In genomic region chr2:144517825-144518699, GRCh38 we compare ENCODE assay signal across 1 cellular context.
TF ChIP-seq lines count a peak whose summit lies in the region.

No MANE protein-coding gene starts in this region.

TF ChIP-seq in K562, 482 proteins besides CTCF, POLR2A, EP300 and RAD21 (continues in another document):
- TF ChIP-seq TSC22D4 (tag; IDR thresholded peaks at IDR 0.05) (no peak), CHD1 (IDR thresholded peaks at IDR 0.05; ENCODE audit: low read length) (peak; percentile 73), KAT2B (IDR thresholded peaks at IDR 0.05; ENCODE audit: low read depth, low read length) (no peak), POLR3A (IDR thresholded peaks at IDR 0.05; ENCODE audit: borderline replicate concordance, extremely low read depth, insufficient read depth, insufficient read length) (no peak), MTA3 (IDR thresholded peaks at IDR 0.05; ENCODE audit: borderline replicate concordance) (0 out of 2 replicates have a peak, but pooled peaks have one; percentile 21), NFRKB (IDR thresholded peaks at IDR 0.05; ENCODE audit: low read depth) (no peak; the same call in 1 of the 2 replicates), PHF20 (IDR thresholded peaks at IDR 0.05; ENCODE audit: partially characterized antibody) (no peak), TAF1 (IDR thresholded peaks at IDR 0.05; ENCODE audit: control insufficient read depth, extremely low read depth, insufficient read depth, low read length, severe bottlenecking) (peak; percentile 46), PCBP1 (IDR thresholded peaks at IDR 0.05; ENCODE audit: low read depth, low read length, poor library complexity, severe bottlenecking) (no peak), SAFB2 (IDR thresholded peaks at IDR 0.05; ENCODE audit: borderline replicate concordance, low read depth, low read length, severe bottlenecking) (no peak), TAF9B (IDR thresholded peaks at IDR 0.05; ENCODE audit: partially characterized antibody) (peak; percentile 5), CXXC5 (CRISPR knock-in tag; IDR thresholded peaks at IDR 0.05) (no peak), MAZ (CRISPR knock-in tag; conservative IDR thresholded peaks at IDR 0.05 in 1 of 2, IDR thresholded peaks at IDR 0.05 in 1 of 2) (peak; percentile 15 to 35; a peak in 1 of 4 replicates), FUS (optimal IDR thresholded peaks at IDR 0.05; ENCODE audit: low read depth, low read length) (no peak), U2AF2 (optimal IDR thresholded peaks at IDR 0.05; ENCODE audit: low read depth, low read length) (no peak), ZBTB7A (IDR thresholded peaks at IDR 0.05; ENCODE audit: borderline replicate concordance, control insufficient read depth, low read depth, low read length) (no peak), EZH2 (IDR thresholded peaks at IDR 0.05; ENCODE audit: borderline replicate concordance, low read depth, low read length) (no peak), BRF1 (IDR thresholded peaks at IDR 0.05; ENCODE audit: borderline replicate concordance, extremely low read depth, insufficient read length) (no peak), EP400 (IDR thresholded peaks at IDR 0.05) (no peak), CHD2 (IDR thresholded peaks at IDR 0.05; ENCODE audit: low read depth, low read length) (no peak), GATAD2A (IDR thresholded peaks at IDR 0.05) (0 out of 2 replicates have a peak, but pooled peaks have one; percentile 22), KDM5B (IDR thresholded peaks at IDR 0.05; ENCODE audit: insufficient replicate concordance, low read depth, low read length) (peak; percentile 0), SPI1 (IDR thresholded peaks at IDR 0.05; ENCODE audit: borderline replicate concordance, low read depth, low read length) (peak; percentile 69), SRF (CRISPR knock-in tag; IDR thresholded peaks at IDR 0.05) (no peak), ZBTB5 (IDR thresholded peaks at IDR 0.05) (no peak), ARNT (IDR thresholded peaks at IDR 0.05) (no peak), SRSF7 (optimal IDR thresholded peaks at IDR 0.05; ENCODE audit: low read depth, low read length) (no peak), ZNF830 (CRISPR knock-in tag; IDR thresholded peaks at IDR 0.05) (no peak), BRD9 (IDR thresholded peaks at IDR 0.05; ENCODE audit: low read depth, partially characterized antibody) (no peak), GATA2 (CRISPR knock-in tag; IDR thresholded peaks at IDR 0.05) (no peak), ZNF740 (CRISPR knock-in tag; IDR thresholded peaks at IDR 0.05) (no peak), ZNF740 (tag; IDR thresholded peaks at IDR 0.05) (0 out of 4 replicates have a peak, but pooled peaks of 1 of the 2 experiments have one; percentile 14), MLX (CRISPR knock-in tag; conservative IDR thresholded peaks at IDR 0.05) (no peak)
- TF ChIP-seq, protein P1, sequence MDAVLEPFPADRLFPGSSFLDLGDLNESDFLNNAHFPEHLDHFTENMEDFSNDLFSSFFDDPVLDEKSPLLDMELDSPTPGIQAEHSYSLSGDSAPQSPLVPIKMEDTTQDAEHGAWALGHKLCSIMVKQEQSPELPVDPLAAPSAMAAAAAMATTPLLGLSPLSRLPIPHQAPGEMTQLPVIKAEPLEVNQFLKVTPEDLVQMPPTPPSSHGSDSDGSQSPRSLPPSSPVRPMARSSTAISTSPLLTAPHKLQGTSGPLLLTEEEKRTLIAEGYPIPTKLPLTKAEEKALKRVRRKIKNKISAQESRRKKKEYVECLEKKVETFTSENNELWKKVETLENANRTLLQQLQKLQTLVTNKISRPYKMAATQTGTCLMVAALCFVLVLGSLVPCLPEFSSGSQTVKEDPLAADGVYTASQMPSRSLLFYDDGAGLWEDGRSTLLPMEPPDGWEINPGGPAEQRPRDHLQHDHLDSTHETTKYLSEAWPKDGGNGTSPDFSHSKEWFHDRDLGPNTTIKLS (IDR thresholded peaks at IDR 0.05; ENCODE audit: borderline replicate concordance, low read depth), result 0 out of 2 replicates have a peak, but pooled peaks have one; percentile 6
- TF ChIP-seq, protein P2, sequence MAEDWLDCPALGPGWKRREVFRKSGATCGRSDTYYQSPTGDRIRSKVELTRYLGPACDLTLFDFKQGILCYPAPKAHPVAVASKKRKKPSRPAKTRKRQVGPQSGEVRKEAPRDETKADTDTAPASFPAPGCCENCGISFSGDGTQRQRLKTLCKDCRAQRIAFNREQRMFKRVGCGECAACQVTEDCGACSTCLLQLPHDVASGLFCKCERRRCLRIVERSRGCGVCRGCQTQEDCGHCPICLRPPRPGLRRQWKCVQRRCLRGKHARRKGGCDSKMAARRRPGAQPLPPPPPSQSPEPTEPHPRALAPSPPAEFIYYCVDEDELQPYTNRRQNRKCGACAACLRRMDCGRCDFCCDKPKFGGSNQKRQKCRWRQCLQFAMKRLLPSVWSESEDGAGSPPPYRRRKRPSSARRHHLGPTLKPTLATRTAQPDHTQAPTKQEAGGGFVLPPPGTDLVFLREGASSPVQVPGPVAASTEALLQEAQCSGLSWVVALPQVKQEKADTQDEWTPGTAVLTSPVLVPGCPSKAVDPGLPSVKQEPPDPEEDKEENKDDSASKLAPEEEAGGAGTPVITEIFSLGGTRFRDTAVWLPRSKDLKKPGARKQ (CRISPR knock-in tag; IDR thresholded peaks at IDR 0.05), result no peak
- TF ChIP-seq, protein P3, sequence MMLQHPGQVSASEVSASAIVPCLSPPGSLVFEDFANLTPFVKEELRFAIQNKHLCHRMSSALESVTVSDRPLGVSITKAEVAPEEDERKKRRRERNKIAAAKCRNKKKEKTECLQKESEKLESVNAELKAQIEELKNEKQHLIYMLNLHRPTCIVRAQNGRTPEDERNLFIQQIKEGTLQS (IDR thresholded peaks at IDR 0.05), result 0 out of 2 replicates have a peak, but pooled peaks have one; percentile 1
- TF ChIP-seq, protein P3 (CRISPR knock-in tag; conservative IDR thresholded peaks at IDR 0.05), result no peak
- TF ChIP-seq, protein P4, sequence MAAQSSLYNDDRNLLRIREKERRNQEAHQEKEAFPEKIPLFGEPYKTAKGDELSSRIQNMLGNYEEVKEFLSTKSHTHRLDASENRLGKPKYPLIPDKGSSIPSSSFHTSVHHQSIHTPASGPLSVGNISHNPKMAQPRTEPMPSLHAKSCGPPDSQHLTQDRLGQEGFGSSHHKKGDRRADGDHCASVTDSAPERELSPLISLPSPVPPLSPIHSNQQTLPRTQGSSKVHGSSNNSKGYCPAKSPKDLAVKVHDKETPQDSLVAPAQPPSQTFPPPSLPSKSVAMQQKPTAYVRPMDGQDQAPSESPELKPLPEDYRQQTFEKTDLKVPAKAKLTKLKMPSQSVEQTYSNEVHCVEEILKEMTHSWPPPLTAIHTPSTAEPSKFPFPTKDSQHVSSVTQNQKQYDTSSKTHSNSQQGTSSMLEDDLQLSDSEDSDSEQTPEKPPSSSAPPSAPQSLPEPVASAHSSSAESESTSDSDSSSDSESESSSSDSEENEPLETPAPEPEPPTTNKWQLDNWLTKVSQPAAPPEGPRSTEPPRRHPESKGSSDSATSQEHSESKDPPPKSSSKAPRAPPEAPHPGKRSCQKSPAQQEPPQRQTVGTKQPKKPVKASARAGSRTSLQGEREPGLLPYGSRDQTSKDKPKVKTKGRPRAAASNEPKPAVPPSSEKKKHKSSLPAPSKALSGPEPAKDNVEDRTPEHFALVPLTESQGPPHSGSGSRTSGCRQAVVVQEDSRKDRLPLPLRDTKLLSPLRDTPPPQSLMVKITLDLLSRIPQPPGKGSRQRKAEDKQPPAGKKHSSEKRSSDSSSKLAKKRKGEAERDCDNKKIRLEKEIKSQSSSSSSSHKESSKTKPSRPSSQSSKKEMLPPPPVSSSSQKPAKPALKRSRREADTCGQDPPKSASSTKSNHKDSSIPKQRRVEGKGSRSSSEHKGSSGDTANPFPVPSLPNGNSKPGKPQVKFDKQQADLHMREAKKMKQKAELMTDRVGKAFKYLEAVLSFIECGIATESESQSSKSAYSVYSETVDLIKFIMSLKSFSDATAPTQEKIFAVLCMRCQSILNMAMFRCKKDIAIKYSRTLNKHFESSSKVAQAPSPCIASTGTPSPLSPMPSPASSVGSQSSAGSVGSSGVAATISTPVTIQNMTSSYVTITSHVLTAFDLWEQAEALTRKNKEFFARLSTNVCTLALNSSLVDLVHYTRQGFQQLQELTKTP (IDR thresholded peaks at IDR 0.05; ENCODE audit: low read depth in 1 of 2, partially characterized antibody in 2 of 2), result peak; percentile 12 to 45
- TF ChIP-seq, protein P5, sequence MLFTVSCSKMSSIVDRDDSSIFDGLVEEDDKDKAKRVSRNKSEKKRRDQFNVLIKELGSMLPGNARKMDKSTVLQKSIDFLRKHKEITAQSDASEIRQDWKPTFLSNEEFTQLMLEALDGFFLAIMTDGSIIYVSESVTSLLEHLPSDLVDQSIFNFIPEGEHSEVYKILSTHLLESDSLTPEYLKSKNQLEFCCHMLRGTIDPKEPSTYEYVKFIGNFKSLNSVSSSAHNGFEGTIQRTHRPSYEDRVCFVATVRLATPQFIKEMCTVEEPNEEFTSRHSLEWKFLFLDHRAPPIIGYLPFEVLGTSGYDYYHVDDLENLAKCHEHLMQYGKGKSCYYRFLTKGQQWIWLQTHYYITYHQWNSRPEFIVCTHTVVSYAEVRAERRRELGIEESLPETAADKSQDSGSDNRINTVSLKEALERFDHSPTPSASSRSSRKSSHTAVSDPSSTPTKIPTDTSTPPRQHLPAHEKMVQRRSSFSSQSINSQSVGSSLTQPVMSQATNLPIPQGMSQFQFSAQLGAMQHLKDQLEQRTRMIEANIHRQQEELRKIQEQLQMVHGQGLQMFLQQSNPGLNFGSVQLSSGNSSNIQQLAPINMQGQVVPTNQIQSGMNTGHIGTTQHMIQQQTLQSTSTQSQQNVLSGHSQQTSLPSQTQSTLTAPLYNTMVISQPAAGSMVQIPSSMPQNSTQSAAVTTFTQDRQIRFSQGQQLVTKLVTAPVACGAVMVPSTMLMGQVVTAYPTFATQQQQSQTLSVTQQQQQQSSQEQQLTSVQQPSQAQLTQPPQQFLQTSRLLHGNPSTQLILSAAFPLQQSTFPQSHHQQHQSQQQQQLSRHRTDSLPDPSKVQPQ (CRISPR knock-in tag; IDR thresholded peaks at IDR 0.05; ENCODE audit: borderline replicate concordance), result no peak
- TF ChIP-seq, protein P6, sequence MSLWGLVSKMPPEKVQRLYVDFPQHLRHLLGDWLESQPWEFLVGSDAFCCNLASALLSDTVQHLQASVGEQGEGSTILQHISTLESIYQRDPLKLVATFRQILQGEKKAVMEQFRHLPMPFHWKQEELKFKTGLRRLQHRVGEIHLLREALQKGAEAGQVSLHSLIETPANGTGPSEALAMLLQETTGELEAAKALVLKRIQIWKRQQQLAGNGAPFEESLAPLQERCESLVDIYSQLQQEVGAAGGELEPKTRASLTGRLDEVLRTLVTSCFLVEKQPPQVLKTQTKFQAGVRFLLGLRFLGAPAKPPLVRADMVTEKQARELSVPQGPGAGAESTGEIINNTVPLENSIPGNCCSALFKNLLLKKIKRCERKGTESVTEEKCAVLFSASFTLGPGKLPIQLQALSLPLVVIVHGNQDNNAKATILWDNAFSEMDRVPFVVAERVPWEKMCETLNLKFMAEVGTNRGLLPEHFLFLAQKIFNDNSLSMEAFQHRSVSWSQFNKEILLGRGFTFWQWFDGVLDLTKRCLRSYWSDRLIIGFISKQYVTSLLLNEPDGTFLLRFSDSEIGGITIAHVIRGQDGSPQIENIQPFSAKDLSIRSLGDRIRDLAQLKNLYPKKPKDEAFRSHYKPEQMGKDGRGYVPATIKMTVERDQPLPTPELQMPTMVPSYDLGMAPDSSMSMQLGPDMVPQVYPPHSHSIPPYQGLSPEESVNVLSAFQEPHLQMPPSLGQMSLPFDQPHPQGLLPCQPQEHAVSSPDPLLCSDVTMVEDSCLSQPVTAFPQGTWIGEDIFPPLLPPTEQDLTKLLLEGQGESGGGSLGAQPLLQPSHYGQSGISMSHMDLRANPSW (CRISPR knock-in tag; IDR thresholded peaks at IDR 0.05), result no peak
- TF ChIP-seq, protein P7, sequence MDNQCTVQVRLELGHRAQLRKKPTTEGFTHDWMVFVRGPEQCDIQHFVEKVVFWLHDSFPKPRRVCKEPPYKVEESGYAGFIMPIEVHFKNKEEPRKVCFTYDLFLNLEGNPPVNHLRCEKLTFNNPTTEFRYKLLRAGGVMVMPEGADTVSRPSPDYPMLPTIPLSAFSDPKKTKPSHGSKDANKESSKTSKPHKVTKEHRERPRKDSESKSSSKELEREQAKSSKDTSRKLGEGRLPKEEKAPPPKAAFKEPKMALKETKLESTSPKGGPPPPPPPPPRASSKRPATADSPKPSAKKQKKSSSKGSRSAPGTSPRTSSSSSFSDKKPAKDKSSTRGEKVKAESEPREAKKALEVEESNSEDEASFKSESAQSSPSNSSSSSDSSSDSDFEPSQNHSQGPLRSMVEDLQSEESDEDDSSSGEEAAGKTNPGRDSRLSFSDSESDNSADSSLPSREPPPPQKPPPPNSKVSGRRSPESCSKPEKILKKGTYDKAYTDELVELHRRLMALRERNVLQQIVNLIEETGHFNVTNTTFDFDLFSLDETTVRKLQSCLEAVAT (IDR thresholded peaks at IDR 0.05), result peak; percentile 67 to 74; a peak in 3 of 4 replicates
